In the genomic region with DNA sequence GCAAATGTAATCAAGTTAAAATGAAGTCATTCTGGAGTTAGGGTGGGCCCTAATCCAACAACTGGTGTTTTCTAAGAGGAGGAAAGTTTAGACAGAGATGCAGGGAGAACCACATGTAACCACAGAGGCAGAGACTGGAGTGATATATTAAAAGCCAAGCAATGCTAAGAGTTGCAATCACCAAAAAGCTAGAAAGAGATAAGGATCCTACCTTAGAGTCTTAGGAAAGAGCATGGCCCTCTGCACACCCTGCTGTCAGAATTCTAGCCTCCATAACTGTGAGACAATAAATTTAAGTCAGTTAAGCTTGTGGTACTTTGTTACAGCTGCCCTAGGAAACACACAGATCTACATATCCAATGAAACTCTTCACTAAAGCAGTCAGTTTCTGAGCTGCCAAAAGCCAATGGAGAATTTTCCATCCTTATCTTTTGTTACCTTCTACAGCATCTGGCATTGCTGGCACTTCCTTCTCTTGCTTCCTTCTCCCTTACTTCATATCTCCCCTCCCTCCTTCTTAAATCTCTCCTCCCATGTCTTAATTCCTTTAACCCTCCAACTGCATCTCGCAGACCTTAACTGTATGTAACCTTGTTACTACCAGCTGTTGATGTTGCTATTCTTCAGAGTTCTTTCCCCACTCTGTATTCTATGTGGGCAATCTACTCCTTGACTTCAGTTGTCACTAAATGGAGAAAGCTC, we compare ENCODE assay signal across 25 cellular contexts. TPM values are rescaled to one million over a fixed set of nuclear protein-coding genes. Genes with fewer than 3 reads are reported as not detected.
DNase-seq lines count a peak whose midpoint lies in the region; ATAC-seq and TF ChIP-seq lines count a peak whose summit lies in the region.
"Had no signal": no experiment of that assay in that cellular context is flagged by ENCODE, and none has a peak within 500 bp of the region (broad histone marks: within the 10 kb centered on the region; RNA-seq: fewer than 3 reads in every experiment).

No MANE protein-coding gene starts in this region.

- no peak overlapping the region for H3K14ac ChIP-seq in mesenchymal stem cell (ENCODE audit: low read length in 2 of 2)

- no peak overlapping the region for H2BK5ac ChIP-seq in mesenchymal stem cell (ENCODE audit: low read depth, low read length, poor library complexity, severe bottlenecking)

- H3K79me1 ChIP-seq in mesenchymal stem cell (replicated peaks; ENCODE audit: low read length, poor library complexity, severe bottlenecking): no peaks in the 10 kb centered on the region

- peak overlapping the region; percentile 14 for H3K4me3 ChIP-seq in astrocyte of the spinal cord (ENCODE audit: low read depth, low read length)
- peak overlapping the region in 1 of 2 experiments; percentile 95 for H3K4me3 ChIP-seq in mesenchymal stem cell (ENCODE audit: insufficient read depth in 1 of 2, low read depth in 1 of 2, low read length in 2 of 2)
- H3K4me3 ChIP-seq: heart right ventricle, psoas muscle, vagina had no signal

- H2BK15ac ChIP-seq in mesenchymal stem cell (ENCODE audit: low read depth, poor library complexity, severe bottlenecking): no peak overlapping the region

- H4K8ac ChIP-seq in mesenchymal stem cell (ENCODE audit: low read length): no peak overlapping the region

- H3K27ac ChIP-seq in mesenchymal stem cell (ENCODE audit: low read length, poor library complexity, severe bottlenecking): peak overlapping the region; percentile 99
- H3K27ac ChIP-seq: neutrophil, psoas muscle, vagina, VCaP had no signal

- H2AFZ ChIP-seq in mesenchymal stem cell (ENCODE audit: low read depth, low read length): no peak overlapping the region

- no peaks in the 10 kb centered on the region for H3K4me1 ChIP-seq in mesenchymal stem cell (ENCODE audit: control insufficient read depth, insufficient read depth, low read depth, low read length)

- 68% methylated on average over 1 of the region's 1 CpG for WGBS in mesenchymal stem cell

- H3K4ac ChIP-seq in mesenchymal stem cell (ENCODE audit: low read depth in 1 of 2, low read length in 2 of 2): no peak overlapping the region

- H3K36me3 ChIP-seq in mesenchymal stem cell (ENCODE audit: control insufficient read depth in 1 of 2, insufficient read depth in 2 of 2, low read depth in 1 of 2, low read length in 2 of 2): peaks cover 0 to 84% of the 10 kb centered on the region in 2 experiments
- H3K36me3 ChIP-seq: heart right ventricle, neutrophil, vagina had no signal

- no peak overlapping the region for H3K23ac ChIP-seq in mesenchymal stem cell (ENCODE audit: low read length in 2 of 2)

- peak overlapping the region; percentile 80 for H3K4me2 ChIP-seq in mesenchymal stem cell (ENCODE audit: low read length, poor library complexity, severe bottlenecking)

- H2AK5ac ChIP-seq in mesenchymal stem cell (ENCODE audit: low read length, severe bottlenecking): no peak overlapping the region

- H3K18ac ChIP-seq in mesenchymal stem cell (ENCODE audit: low read depth in 1 of 2, low read length in 2 of 2): no peak overlapping the region

- TF ChIP-seq CTCF in astrocyte of the spinal cord (IDR thresholded peaks at IDR 0.05; ENCODE audit: low read depth, low read length): no peak

- no peaks in the 10 kb centered on the region for H3K27me3 ChIP-seq in mesenchymal stem cell (ENCODE audit: control insufficient read depth in 1 of 2, insufficient read depth in 1 of 2, low read length in 2 of 2)
- H3K27me3 ChIP-seq: heart right ventricle, neutrophil, vagina had no signal

- DNase-seq in A172 (ENCODE audit: low spot score) (peak; percentile 23), NCI-H226 (peak; percentile 55), astrocyte of the spinal cord (ENCODE audit: low read depth, low spot score) (no peak), mesenchymal stem cell (no peak), DMS 273 treated with DMSO at 0.1 percent for 48 hours (lab: John Stamatoyannopoulos, UW) (no peak), NCI-H748 treated with DMSO at 0.1 percent for 48 hours (lab: John Stamatoyannopoulos, UW) (no peak)
- no peak for DNase-seq in activated T-cell treated with anti-CD3 and anti-CD28 coated beads, Interleukin-2, amount 50 U/mL, for 48 hours
- DNase-seq: ACHN; activated CD4-positive, alpha-beta T cell treated with anti-CD3 and anti-CD28 coated beads for 48 hours; activated T-cell treated with anti-CD3 and anti-CD28 coated beads, Interleukin-2, amount 50 U/mL, for 24 hours; DMS153; effector CD4-positive, alpha-beta T cell; foreskin melanocyte; heart right ventricle; left colon; NCI-H1105 treated with DMSO at 0.1 percent for 48 hours; NCI-H2029; NCI-H526 treated with DMSO at 0.1 percent for 48 hours; psoas muscle; stimulated activated naive CD8-positive, alpha-beta T cell treated with anti-CD3 and anti-CD28 coated beads, Interleukin-15, amount 100 ng/mL, for 72 hours; T-helper 17 cell had no signal

- ATAC-seq in HG02623 (IDR thresholded peaks at IDR 0.05; ENCODE audit: unreplicated experiment): no peak
- ATAC-seq: left colon; psoas muscle; stimulated activated naive CD8-positive, alpha-beta T cell treated with anti-CD3 and anti-CD28 coated beads, Interleukin-15, amount 100 ng/mL, for 72 hours; T-helper 17 cell had no signal

- peak overlapping the region; percentile 98 for H3K9ac ChIP-seq in mesenchymal stem cell (ENCODE audit: low read length)

- H2BK12ac ChIP-seq in mesenchymal stem cell (ENCODE audit: low read length in 2 of 2): no peak overlapping the region

- H2BK120ac ChIP-seq in mesenchymal stem cell (ENCODE audit: low read depth, low read length): no peak overlapping the region

- in situ Hi-C loops in astrocyte of the spinal cord (cut with HindIII; ENCODE audit: low sequenced_read_pairs): no loop called here

- H4K91ac ChIP-seq in mesenchymal stem cell (ENCODE audit: low read length): no peak overlapping the region

- no peaks in the 10 kb centered on the region for H3K9me3 ChIP-seq in mesenchymal stem cell (ENCODE audit: control insufficient read depth, low read length)
- H3K9me3 ChIP-seq: heart right ventricle, neutrophil, psoas muscle, vagina had no signal

RNA-seq across cellular contexts. Expression of gene DCBLD2, which starts 11.2 kb away (rescaled TPM):
- 808 and 1,036 TPM in 2 replicates for total RNA-seq in A172 (2014; rRNA removed; shearing (Covaris generic))
- 47.2 TPM for polyA plus RNA-seq in mesenchymal stem cell (2013, experiment 1 of 2)
- polyA plus RNA-seq in mesenchymal stem cell (2013, experiment 2 of 2): 46.5 TPM

Comparison
In these comparisons a context has a peak if more than half of its experiments do, and no peak if none do; other contexts are left out.
1. DNase-seq: peak in A172 (single experiment) and NCI-H226 (single experiment); none in astrocyte of the spinal cord (single experiment), mesenchymal stem cell (single experiment), DMS 273 treated with DMSO at 0.1 percent for 48 hours (single experiment), NCI-H748 treated with DMSO at 0.1 percent for 48 hours (single experiment) and activated T-cell treated with anti-CD3 and anti-CD28 coated beads, Interleukin-2, amount 50 U/mL, for 48 hours (0 of 2).